Comparison of ENCODE assay signal across 8 cellular contexts in the genomic region with DNA sequence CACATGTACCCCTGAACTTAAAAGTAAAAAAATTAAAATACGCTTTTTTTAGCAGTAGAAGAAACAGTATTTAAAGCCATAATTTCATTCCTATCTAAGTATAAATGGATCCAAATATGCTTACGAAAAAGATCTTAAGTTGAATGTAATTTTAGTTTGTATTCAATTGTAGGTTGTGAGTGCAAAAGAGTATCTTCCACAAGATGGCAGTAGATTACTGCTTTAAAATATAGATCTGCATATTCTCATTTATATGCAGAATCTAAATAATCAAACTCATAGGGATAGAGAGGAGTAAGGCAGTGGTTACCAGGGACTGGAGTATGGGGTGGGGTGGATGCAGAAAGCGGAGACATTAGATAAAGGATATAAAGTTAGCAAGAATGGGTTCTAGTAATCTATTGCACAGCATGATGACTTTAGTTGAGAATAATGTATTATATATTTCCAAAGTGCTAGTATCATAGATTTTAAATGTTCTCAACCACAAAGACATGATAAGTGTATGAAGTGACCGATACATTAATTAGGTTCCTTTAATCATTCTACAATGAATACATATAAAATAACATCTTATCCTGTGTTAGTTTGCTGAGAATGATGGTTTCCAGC. TPM values are rescaled to one million over a fixed set of nuclear protein-coding genes. Genes with fewer than 3 reads are reported as not detected.
DNase-seq lines count a peak whose midpoint lies in the region; ATAC-seq, FAIRE-seq and TF ChIP-seq lines count a peak whose summit lies in the region.

No MANE protein-coding gene starts in this region.

- H3K27ac Mint-ChIP-seq in Caco-2 (ENCODE audit: unreplicated experiment) (no peak overlapping the region), memory B cell (no peak overlapping the region)

- H3K9me3 ChIP-seq in Caco-2 (no peaks in the 10 kb centered on the region), adrenal gland (replicated peaks in 1 of 3) (no peaks in the 10 kb centered on the region), gastrocnemius medialis (no peaks in the 10 kb centered on the region)

- in situ Hi-C loops in gastrocnemius medialis (cut with MboI; ENCODE audit: low sequenced_read_pairs in 4 of 4) = no loop called here

- TF ChIP-seq CTCF in Caco-2 (IDR thresholded peaks at IDR 0.05; ENCODE audit: insufficient read depth in 1 of 2, low read depth in 1 of 2, low read length in 1 of 2, severe bottlenecking in 1 of 2, unreplicated experiment in 1 of 2) (peak; percentile 26 to 31), adrenal gland (IDR thresholded peaks at IDR 0.05) (peak; percentile 50 to 83 (median 62)), gastrocnemius medialis (IDR thresholded peaks at IDR 0.05 in 4 of 5, conservative IDR thresholded peaks at IDR 0.05 in 1 of 5) (no peak)

- 48 to 55% (median 53%) methylated on average over 4 of the region's 4 CpGs for WGBS in adrenal gland, 4 donors

- H3K4me1 ChIP-seq in Caco-2 = no peaks in the 10 kb centered on the region
- no peaks in the 10 kb centered on the region for H3K4me1 ChIP-seq in adrenal gland (replicated peaks in 1 of 2)
- no peaks in the 10 kb centered on the region for H3K4me1 ChIP-seq in gastrocnemius medialis

- CTCF ChIA-PET in Caco-2 (lab: Charles Lee) = no interaction called here

- H3K27ac ChIP-seq in adrenal gland (no peak overlapping the region), gastrocnemius medialis (no peak overlapping the region)

- H3K27me3 ChIP-seq in Caco-2 (replicated peaks; ENCODE audit: control insufficient read depth, insufficient read depth, low read length) = no peaks in the 10 kb centered on the region
- peaks cover 4% of the 10 kb centered on the region for H3K27me3 ChIP-seq in adrenal gland
- no peaks in the 10 kb centered on the region for H3K27me3 ChIP-seq in gastrocnemius medialis

- TF ChIP-seq POLR2A in adrenal gland (IDR thresholded peaks at IDR 0.05) = no peak
- no peak for TF ChIP-seq POLR2A in gastrocnemius medialis (IDR thresholded peaks at IDR 0.05)

- ATAC-seq in memory B cell (ENCODE audit: low read depth) = peak; percentile 31
- no peak for ATAC-seq in gastrocnemius medialis

- no peak for FAIRE-seq in HTR-8/SVneo (lab: Jason Lieb, UNC)

- no peak for DNase-seq in Caco-2
- peak; percentile 21 for DNase-seq in HTR-8/SVneo (ENCODE audit: insufficient read length, low spot score)
- no peak for DNase-seq in adrenal gland
- peak in 1 of 2 donors; percentile 28 for DNase-seq in memory B cell (ENCODE audit: low spot score in 2 of 2)
- no peak for DNase-seq in DMS79 (lab: John Stamatoyannopoulos, UW)
- no peak for DNase-seq in HuH-7 (ENCODE audit: low spot score)
- DNase-seq in UCSD-AML1 (lab: John Stamatoyannopoulos, UW; ENCODE audit: unreplicated experiment) = no peak
- no peak for DNase-seq in gastrocnemius medialis

- H3K4me3 ChIP-seq in Caco-2 (ENCODE audit: low read depth, low read length) = no peak overlapping the region
- H3K4me3 ChIP-seq in adrenal gland = no peak overlapping the region
- H3K4me3 ChIP-seq in gastrocnemius medialis = no peak overlapping the region

- H3K36me3 Mint-ChIP-seq in Caco-2 (ENCODE audit: insufficient read depth, unreplicated experiment) = no peaks in the 10 kb centered on the region
- no peaks in the 10 kb centered on the region for H3K36me3 Mint-ChIP-seq in memory B cell

- no peaks in the 10 kb centered on the region for H3K9me3 Mint-ChIP-seq in Caco-2 (ENCODE audit: unreplicated experiment)
- no peaks in the 10 kb centered on the region for H3K9me3 Mint-ChIP-seq in memory B cell

- H3K4me3 Mint-ChIP-seq in Caco-2 (ENCODE audit: unreplicated experiment) (no peak overlapping the region), memory B cell (no peak overlapping the region)

- H3K4me1 Mint-ChIP-seq in Caco-2 (ENCODE audit: low read depth, unreplicated experiment) = no peaks in the 10 kb centered on the region
- peaks cover 3% of the 10 kb centered on the region for H3K4me1 Mint-ChIP-seq in memory B cell

- H3K36me3 ChIP-seq in Caco-2 (ENCODE audit: control insufficient read depth, insufficient read depth, low read length) = no peaks in the 10 kb centered on the region
- no peaks in the 10 kb centered on the region for H3K36me3 ChIP-seq in adrenal gland (replicated peaks in 1 of 2)
- no peaks in the 10 kb centered on the region for H3K36me3 ChIP-seq in gastrocnemius medialis

- intact Hi-C loops in Caco-2 (cut with micrococcal nuclease; ENCODE audit: unreplicated experiment) (loop anchor here (1.0 kb wide), 1 partner anchor 17 kb away; no protein-coding TSS in a partner anchor), adrenal gland (cut with DNase I) (loop anchor here in 1 of 2 donors (10.0 kb wide), 1 partner anchor 273 kb away; no protein-coding TSS in a partner anchor), gastrocnemius medialis (cut with DNase I; ENCODE audit: low total_unique reads) (no loop called here)

- BruUV-seq in Caco-2 (replicated peaks; lab: Mats Ljungman, UMichigan) = no TSS peak

- POLR2A ChIA-PET in Caco-2 (lab: Charles Lee) = no interaction called here

- H3K27me3 Mint-ChIP-seq in Caco-2 (ENCODE audit: insufficient read depth, unreplicated experiment) (peaks cover 5% of the 10 kb centered on the region), memory B cell (peaks cover 13% of the 10 kb centered on the region)

RNA-seq across cellular contexts. Expression of a gene that starts 14.2 kb away (rescaled TPM):
- total RNA-seq in Caco-2 (2022) (not detected in 2 replicates), adrenal gland (not detected), gastrocnemius medialis (not detected)
- polyA plus RNA-seq in adrenal gland = not detected

RNA-seq across cellular contexts. Expression of a gene that starts 23.0 kb away (rescaled TPM):
- total RNA-seq in Caco-2 (2022) (not detected in 2 replicates), adrenal gland (not detected), gastrocnemius medialis (not detected)
- polyA plus RNA-seq in adrenal gland = not detected

RNA-seq across cellular contexts. Expression of a gene that starts 36.7 kb away (rescaled TPM):
- not detected in 2 replicates for total RNA-seq in Caco-2 (2022)
- total RNA-seq in adrenal gland = under 1 TPM in 3 of 8 donors, not detected in 5; 0.19 to 0.41 (median 0.27) TPM
- polyA plus RNA-seq in adrenal gland = under 1 TPM; 0.03 to 0.16 (median 0.11) TPM
- total RNA-seq in gastrocnemius medialis = not detected

RNA-seq across cellular contexts. Expression of a gene that starts 36.7 kb away (rescaled TPM):
- total RNA-seq in Caco-2 (2022) (not detected in 2 replicates), adrenal gland (1 to 10 TPM in 4 of 8 donors, under 1 TPM in 4; 0.74 to 2.1 (median 1.2) TPM), gastrocnemius medialis (under 1 TPM; 0.02 to 0.05 (median 0.04) TPM)
- polyA plus RNA-seq in adrenal gland = 1 to 10 TPM in 2 of 3 donors, under 1 TPM in 1; 0.34 to 1.3 (median 1.3) TPM

Comparison
In these comparisons a context has a peak if more than half of its experiments do, and no peak if none do; other contexts are left out.
1. CTCF ChIP-seq: peak in Caco-2 (2 of 2) and adrenal gland (6 of 6); none in gastrocnemius medialis (0 of 5).